ENCODE assay signal across 31 cellular contexts in the genomic region with DNA sequence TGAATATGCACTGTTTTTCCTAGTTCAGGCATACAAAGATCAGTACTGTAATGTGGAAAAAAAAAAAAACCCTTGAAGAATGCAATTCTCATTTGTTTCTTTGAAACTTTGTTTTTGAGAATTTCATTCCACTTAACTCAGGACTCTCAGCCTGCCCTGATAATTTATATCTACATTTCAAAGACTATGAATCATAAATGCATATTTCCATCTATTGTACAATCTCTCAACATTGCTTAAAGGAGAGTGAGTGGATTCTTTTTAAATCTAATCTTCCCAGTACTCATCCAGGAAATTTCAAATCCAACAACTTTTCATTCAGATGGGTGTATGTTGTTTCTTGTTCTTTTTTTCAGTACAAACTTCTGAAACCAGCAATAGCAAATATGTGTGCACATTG.
A peak's percentile ranks its signal among the peaks of the same experiment; 100 is the strongest.
DNase-seq lines count a peak whose midpoint lies in the region; ATAC-seq, FAIRE-seq and TF ChIP-seq lines count a peak whose summit lies in the region.
"Had no signal": no experiment of that assay in that cellular context is flagged by ENCODE, and none has a peak within 500 bp of the region (broad histone marks: within the 10 kb centered on the region; RNA-seq: fewer than 3 reads in every experiment).

No MANE protein-coding gene starts in this region.

- H3K27ac ChIP-seq in smooth muscle cell (ENCODE audit: low read depth), result no peak overlapping the region
- peak overlapping the region in 2 of 4 donors; percentile 52 to 76 for H3K27ac ChIP-seq in tibial nerve
- H3K27ac ChIP-seq: body of pancreas, pancreas, right atrium auricular region, upper lobe of left lung, WERI-Rb-1 had no signal

- H4K20me1 ChIP-seq in smooth muscle cell (ENCODE audit: low read depth), result no peaks in the 10 kb centered on the region

- TF ChIP-seq POLR2A in tibial nerve (IDR thresholded peaks at IDR 0.05), result no peak

- no peak overlapping the region for H3K4me2 ChIP-seq in smooth muscle cell

- DNase-seq in HCEC 1CT, result peak; percentile 60
- DNase-seq in bronchial epithelial cell (ENCODE audit: low read depth), result peak; percentile 8
- DNase-seq in fibroblast of the aortic adventitia (ENCODE audit: low read depth), result peak; percentile 92
- no peak for DNase-seq in smooth muscle cell (lab: John Stamatoyannopoulos, UW; ENCODE audit: unreplicated experiment)
- no peak for DNase-seq in tibial nerve (ENCODE audit: low spot score in 2 of 2)
- DNase-seq in NCI-H2171 (lab: John Stamatoyannopoulos, UW), result no peak
- DNase-seq: activated CD4-positive, alpha-beta T cell treated with anti-CD3 and anti-CD28 coated beads for 48 hours; activated naive CD8-positive, alpha-beta T cell treated with anti-CD3 and anti-CD28 coated beads, Interleukin-2, amount 50 U/mL, for 24 hours; activated T-cell treated with anti-CD3 and anti-CD28 coated beads, Interleukin-2, amount 50 U/mL, for 4 hours; body of pancreas; effector CD8-positive, alpha-beta T cell; midbrain; naive thymus-derived CD4-positive, alpha-beta T cell; NCI-H1092 treated with DMSO at 0.1 percent for 48 hours; NCI-H187; NCI-H526 treated with DMSO at 0.1 percent for 48 hours; pancreas; SHP77; stimulated activated CD4-positive, alpha-beta T cell treated with anti-CD3 and anti-CD28 coated beads, Interleukin-12 subunit alpha, Interleukin-12 subunit beta, amount 100 ng/mL, for 4 hours; stimulated activated CD4-positive, alpha-beta T cell treated with anti-CD3 and anti-CD28 coated beads, Interleukin-4, amount 100 ng/mL, for 1 hour; substantia nigra; SW 1271; T1000; upper lobe of left lung; WERI-Rb-1 had no signal

- FAIRE-seq in bronchial epithelial cell (lab: Jason Lieb, UNC), result no peak
- FAIRE-seq: D721Med, H1, keratinocyte, pancreas had no signal

- no peaks in the 10 kb centered on the region for H3F3A ChIP-seq in smooth muscle cell (ENCODE audit: low read depth)

- no peaks in the 10 kb centered on the region for H3K27me3 ChIP-seq in bronchial epithelial cell (ENCODE audit: control insufficient read depth, insufficient read depth, low read length)
- H3K27me3 ChIP-seq in smooth muscle cell (ENCODE audit: low read depth), result no peaks in the 10 kb centered on the region
- no peaks in the 10 kb centered on the region for H3K27me3 ChIP-seq in tibial nerve
- H3K27me3 ChIP-seq: body of pancreas, pancreas, right atrium auricular region, upper lobe of left lung had no signal

- no peaks in the 10 kb centered on the region for H3K9me3 ChIP-seq in smooth muscle cell (replicated peaks; ENCODE audit: low read depth)
- no peaks in the 10 kb centered on the region for H3K9me3 ChIP-seq in tibial nerve
- H3K9me3 ChIP-seq: body of pancreas, pancreas, right atrium auricular region, upper lobe of left lung had no signal

- no peak for TF ChIP-seq CTCF in bronchial epithelial cell (IDR thresholded peaks at IDR 0.05; ENCODE audit: insufficient read depth, low read length, severe bottlenecking)
- TF ChIP-seq CTCF in fibroblast of the aortic adventitia (IDR thresholded peaks at IDR 0.05; ENCODE audit: insufficient read depth, low read length), result no peak
- no peak for TF ChIP-seq CTCF in smooth muscle cell (IDR thresholded peaks at IDR 0.05; ENCODE audit: borderline replicate concordance, insufficient read depth, poor library complexity, severe bottlenecking)
- no peak for TF ChIP-seq CTCF in tibial nerve (IDR thresholded peaks at IDR 0.05)

- H3K4me3 ChIP-seq in bronchial epithelial cell (ENCODE audit: low read depth, low read length) (no peak overlapping the region), fibroblast of the aortic adventitia (ENCODE audit: low read depth, low read length) (no peak overlapping the region), smooth muscle cell (no peak overlapping the region), tibial nerve (no peak overlapping the region)
- H3K4me3 ChIP-seq: body of pancreas, pancreas, right atrium auricular region, upper lobe of left lung had no signal

- H3K79me2 ChIP-seq in smooth muscle cell (ENCODE audit: low read depth), result no peaks in the 10 kb centered on the region

- no peak for TF ChIP-seq EP300 in tibial nerve (IDR thresholded peaks at IDR 0.05)

- H3K36me3 ChIP-seq in bronchial epithelial cell (ENCODE audit: control insufficient read depth, insufficient read depth, low read length) (no peaks in the 10 kb centered on the region), smooth muscle cell (ENCODE audit: low read depth) (no peaks in the 10 kb centered on the region), tibial nerve (no peaks in the 10 kb centered on the region)
- H3K36me3 ChIP-seq: pancreas, right atrium auricular region, upper lobe of left lung, WERI-Rb-1 had no signal

- H3K4me1 ChIP-seq in smooth muscle cell (ENCODE audit: low read depth) (no peaks in the 10 kb centered on the region), tibial nerve (peaks cover 0 to 16% (median 6%) of the 10 kb centered on the region in 4 donors)
- H3K4me1 ChIP-seq: body of pancreas, pancreas, right atrium auricular region, upper lobe of left lung had no signal

- no peak overlapping the region for H2AFZ ChIP-seq in smooth muscle cell (ENCODE audit: low read depth)

- no peak for ATAC-seq in GM19397 (IDR thresholded peaks at IDR 0.05; ENCODE audit: unreplicated experiment)
- ATAC-seq: activated naive CD8-positive, alpha-beta T cell treated with anti-CD3 and anti-CD28 coated beads, Interleukin-2, amount 50 U/mL, for 24 hours; activated T-cell treated with anti-CD3 and anti-CD28 coated beads, Interleukin-2, amount 50 U/mL, for 4 hours; body of pancreas; naive thymus-derived CD4-positive, alpha-beta T cell; Panc1; pancreas had no signal

- no peak overlapping the region for H3K9ac ChIP-seq in smooth muscle cell (ENCODE audit: low read depth)

Comparison
In these comparisons a context has a peak if more than half of its experiments do, and no peak if none do; other contexts are left out.
1. DNase-seq: peak in HCEC 1CT (single experiment), bronchial epithelial cell (single experiment) and fibroblast of the aortic adventitia (single experiment); none in smooth muscle cell (single experiment), tibial nerve (0 of 2) and NCI-H2171 (single experiment).